In genomic region chr5:28766565-28767158, GRCh38 we compare ENCODE assay signal across 8 cellular contexts.
A peak's percentile ranks its signal among the peaks of the same experiment; 100 is the strongest.
DNase-seq lines count a peak whose midpoint lies in the region; ATAC-seq and TF ChIP-seq lines count a peak whose summit lies in the region.

No MANE protein-coding gene starts in this region.

- no peak overlapping the region for H3K27ac Mint-ChIP-seq in CD8-positive, alpha-beta memory T cell

- no peaks in the 10 kb centered on the region for H3K4me1 Mint-ChIP-seq in CD8-positive, alpha-beta memory T cell

- H3K27ac ChIP-seq in SJCRH30 (no peak overlapping the region), suprapubic skin (no peak overlapping the region)
- no peak overlapping the region for H3K27ac ChIP-seq in CD8-positive, alpha-beta memory T cell (ENCODE audit: low read depth, low read length)

- peak; percentile 74 for DNase-seq in DMS153 treated with DMSO at 0.1 percent for 48 hours (lab: John Stamatoyannopoulos, UW; ENCODE audit: unreplicated experiment)
- peak; percentile 57 for DNase-seq in NCI-H1092 (lab: John Stamatoyannopoulos, UW)
- DNase-seq in SJCRH30 = peak; percentile 25 to 54
- DNase-seq in fibroblast of villous mesenchyme (ENCODE audit: low read depth) = peak; percentile 52
- DNase-seq in suprapubic skin (ENCODE audit: low spot score in 2 of 2) = no peak
- no peak for DNase-seq in CD8-positive, alpha-beta memory T cell
- no peak for DNase-seq in activated CD4-positive, alpha-beta T cell treated with anti-CD3 and anti-CD28 coated beads, Interleukin-2, amount 50 U/mL, for 48 hours

- peaks cover 0 to 1% of the 10 kb centered on the region in 2 donors for H3K27me3 Mint-ChIP-seq in CD8-positive, alpha-beta memory T cell

- H3K27me3 ChIP-seq in SJCRH30 = no peaks in the 10 kb centered on the region
- H3K27me3 ChIP-seq in suprapubic skin = no peaks in the 10 kb centered on the region
- no peaks in the 10 kb centered on the region for H3K27me3 ChIP-seq in CD8-positive, alpha-beta memory T cell (ENCODE audit: insufficient read depth, low read length, poor library complexity, severe bottlenecking)

- peaks cover 6 to 44% (median 9%) of the 10 kb centered on the region in 5 donors for H3K9me3 Mint-ChIP-seq in CD8-positive, alpha-beta memory T cell

- 12% methylated on average over 2 of the region's 2 CpGs for WGBS in suprapubic skin

- H3K36me3 ChIP-seq in SJCRH30 (no peaks in the 10 kb centered on the region), suprapubic skin (no peaks in the 10 kb centered on the region)
- H3K36me3 ChIP-seq in CD8-positive, alpha-beta memory T cell (ENCODE audit: insufficient read depth, low read length) = no peaks in the 10 kb centered on the region

- no peak for TF ChIP-seq EP300 in suprapubic skin (IDR thresholded peaks at IDR 0.05)

- H3K36me3 Mint-ChIP-seq in CD8-positive, alpha-beta memory T cell = no peaks in the 10 kb centered on the region

- no peak for TF ChIP-seq POLR2A in suprapubic skin (IDR thresholded peaks at IDR 0.05)

- H3K4me1 ChIP-seq in SJCRH30 (no peaks in the 10 kb centered on the region), suprapubic skin (no peaks in the 10 kb centered on the region)
- H3K4me1 ChIP-seq in CD8-positive, alpha-beta memory T cell (ENCODE audit: insufficient read depth, low read length) = no peaks in the 10 kb centered on the region

- no peak for ATAC-seq in GM19463 (IDR thresholded peaks at IDR 0.05; ENCODE audit: unreplicated experiment)

- H3K9me3 ChIP-seq in SJCRH30 (replicated peaks) (no peaks in the 10 kb centered on the region), suprapubic skin (no peaks in the 10 kb centered on the region)
- no peaks in the 10 kb centered on the region for H3K9me3 ChIP-seq in CD8-positive, alpha-beta memory T cell (ENCODE audit: low read length)

- POLR2A ChIA-PET in CD8-positive, alpha-beta memory T cell (lab: Charles Lee) = no interaction called here

- CTCF ChIA-PET in CD8-positive, alpha-beta memory T cell (lab: Charles Lee) = no interaction called here

- TF ChIP-seq CTCF in fibroblast of villous mesenchyme (IDR thresholded peaks at IDR 0.05; ENCODE audit: insufficient read depth, low read depth, low read length) = no peak
- TF ChIP-seq CTCF in suprapubic skin (IDR thresholded peaks at IDR 0.05) = no peak

- no peak overlapping the region for H3K4me3 ChIP-seq in SJCRH30
- H3K4me3 ChIP-seq in fibroblast of villous mesenchyme (ENCODE audit: low read depth, low read length) = no peak overlapping the region
- H3K4me3 ChIP-seq in suprapubic skin = no peak overlapping the region
- no peak overlapping the region for H3K4me3 ChIP-seq in CD8-positive, alpha-beta memory T cell (ENCODE audit: low read length)

- H3K4me3 Mint-ChIP-seq in CD8-positive, alpha-beta memory T cell = no peak overlapping the region

Comparison
In these comparisons a context has a peak if more than half of its experiments do, and no peak if none do; other contexts are left out.
1. DNase-seq: peak in DMS153 treated with DMSO at 0.1 percent for 48 hours (single experiment), NCI-H1092 (single experiment), SJCRH30 (2 of 2) and fibroblast of villous mesenchyme (single experiment); none in suprapubic skin (0 of 2), CD8-positive, alpha-beta memory T cell (0 of 5) and activated CD4-positive, alpha-beta T cell treated with anti-CD3 and anti-CD28 coated beads, Interleukin-2, amount 50 U/mL, for 48 hours (0 of 2).